33 cellular contexts compared by ENCODE assay signal in the genomic region with DNA sequence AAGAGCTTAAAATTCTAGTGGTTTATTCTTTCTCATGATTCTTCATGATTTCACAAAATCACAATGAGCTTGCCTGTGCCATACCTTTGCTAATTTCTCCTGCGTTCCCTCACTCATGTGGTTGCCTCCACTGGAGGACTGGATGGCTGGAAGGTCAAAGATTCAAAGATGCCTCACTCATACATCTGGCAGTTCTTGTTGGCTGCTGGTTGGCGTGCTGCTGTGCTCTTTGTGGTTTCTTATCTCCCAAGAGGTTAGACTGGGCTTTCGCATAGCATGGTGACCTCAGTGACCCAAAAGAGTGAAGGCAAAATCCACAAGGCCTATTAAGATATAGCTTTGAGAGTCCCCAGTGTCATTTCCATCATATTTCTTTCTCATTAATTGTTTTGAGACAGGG.
A peak's percentile ranks its signal among the peaks of the same experiment; 100 is the strongest.
DNase-seq lines count a peak whose midpoint lies in the region; ATAC-seq and TF ChIP-seq lines count a peak whose summit lies in the region.
"Had no signal": no experiment of that assay in that cellular context is flagged by ENCODE, and none has a peak within 500 bp of the region (broad histone marks: within the 10 kb centered on the region; RNA-seq: fewer than 3 reads in every experiment).

No MANE protein-coding gene starts in this region.

- DNase-seq in NCI-H226 (peak; percentile 91), astrocyte of the hippocampus (ENCODE audit: low read depth, low spot score) (peak; percentile 42), fibroblast of the aortic adventitia (ENCODE audit: low read depth) (peak; percentile 11), SW 1271 (lab: John Stamatoyannopoulos, UW) (no peak), NCI-H1417 treated with DMSO at 0.1 percent for 48 hours (lab: John Stamatoyannopoulos, UW) (no peak)
- no peak for DNase-seq in effector memory CD4-positive, alpha-beta T cell
- DNase-seq: activated CD4-positive, alpha-beta T cell treated with anti-CD3 and anti-CD28 coated beads for 48 hours; activated naive CD4-positive, alpha-beta T cell treated with anti-CD3 and anti-CD28 coated beads, Interleukin-2, amount 10 ng/mL, durations not matched to agents 7 days and 5 days; adrenal gland; colonic mucosa; DMS53; effector CD8-positive, alpha-beta T cell; GOT3; heart right ventricle; HFFc6; KG1; kidney; NCI-H1436; NCI-H2081 treated with DMSO at 0.1 percent for 48 hours; NCI-H2227 treated with DMSO at 0.1 percent for 48 hours; NCI-H526 treated with DMSO at 0.1 percent for 48 hours; SJCRH30; stimulated activated naive CD8-positive, alpha-beta T cell treated with anti-CD3 and anti-CD28 coated beads, Interleukin-15, Interleukin-2, amounts not matched to agents 100 U/mL and 50 U/mL, for 24 hours; T-helper 9 cell had no signal

- no peak for ATAC-seq in HG02938 (IDR thresholded peaks at IDR 0.05; ENCODE audit: unreplicated experiment)
- ATAC-seq: A549; activated T-helper 17 cell treated with anti-CD3 and anti-CD28 coated beads, Interleukin-2, amount 50 U/mL, for 72 hours; heart right ventricle; Panc1; stimulated activated naive CD8-positive, alpha-beta T cell treated with anti-CD3 and anti-CD28 coated beads, Interleukin-15, Interleukin-2, amounts not matched to agents 100 U/mL and 50 U/mL, for 24 hours had no signal

- peak overlapping the region; percentile 38 for H3K4me2 ChIP-seq in BLaER1
- H3K4me2 ChIP-seq: A549, smooth muscle cell had no signal

- H3K4me1 ChIP-seq in BLaER1, result peaks cover 9% of the 10 kb centered on the region
- H3K4me1 ChIP-seq in effector memory CD4-positive, alpha-beta T cell (ENCODE audit: control insufficient read depth, insufficient read depth, low read length, poor library complexity, severe bottlenecking), result no peaks in the 10 kb centered on the region
- H3K4me1 ChIP-seq: adrenal gland, colonic mucosa, SJCRH30 had no signal

- H3K27me3 ChIP-seq in BLaER1, result no peaks in the 10 kb centered on the region
- no peaks in the 10 kb centered on the region for H3K27me3 ChIP-seq in effector memory CD4-positive, alpha-beta T cell (replicated peaks; ENCODE audit: control insufficient read depth, insufficient read depth, low read length, poor library complexity, severe bottlenecking)
- H3K27me3 ChIP-seq: adrenal gland, colonic mucosa, SJCRH30 had no signal

- H4K20me1 ChIP-seq in BLaER1, result no peaks in the 10 kb centered on the region

- H3K4me3 ChIP-seq in BLaER1 (no peak overlapping the region), fibroblast of the aortic adventitia (ENCODE audit: low read depth, low read length) (no peak overlapping the region)
- H3K4me3 ChIP-seq in effector memory CD4-positive, alpha-beta T cell (ENCODE audit: insufficient read depth, low read depth, low read length, poor library complexity, severe bottlenecking), result no peak overlapping the region
- H3K4me3 ChIP-seq: A549, adrenal gland, cardiac muscle cell, colonic mucosa, heart right ventricle, SJCRH30, smooth muscle cell, thoracic aorta had no signal

- no peak for TF ChIP-seq CTCF in fibroblast of the aortic adventitia (IDR thresholded peaks at IDR 0.05; ENCODE audit: insufficient read depth, low read length)

- no peak overlapping the region for H3K9ac ChIP-seq in BLaER1

- no peaks in the 10 kb centered on the region for H3K9me3 ChIP-seq in BLaER1
- H3K9me3 ChIP-seq in effector memory CD4-positive, alpha-beta T cell (ENCODE audit: control insufficient read depth, low read length), result no peaks in the 10 kb centered on the region
- H3K9me3 ChIP-seq: A549, adrenal gland, colonic mucosa, SJCRH30, thoracic aorta had no signal

- H3K36me3 ChIP-seq in BLaER1, result no peaks in the 10 kb centered on the region
- H3K36me3 ChIP-seq in effector memory CD4-positive, alpha-beta T cell (ENCODE audit: control insufficient read depth, insufficient read depth, low read length), result no peaks in the 10 kb centered on the region
- H3K36me3 ChIP-seq: adrenal gland, cardiac muscle cell, colonic mucosa, heart right ventricle, SJCRH30, thoracic aorta had no signal

- no peak overlapping the region for H3K27ac ChIP-seq in BLaER1
- no peak overlapping the region for H3K27ac ChIP-seq in effector memory CD4-positive, alpha-beta T cell (ENCODE audit: insufficient read depth, low read length, poor library complexity, severe bottlenecking)
- H3K27ac ChIP-seq: adrenal gland, cardiac muscle cell, colonic mucosa, heart right ventricle, SJCRH30, thoracic aorta, VCaP had no signal

Comparison
In these comparisons a context has a peak if more than half of its experiments do, and no peak if none do; other contexts are left out.
1. DNase-seq: peak in NCI-H226 (single experiment), astrocyte of the hippocampus (single experiment) and fibroblast of the aortic adventitia (single experiment); none in SW 1271 (0 of 2), effector memory CD4-positive, alpha-beta T cell (0 of 3) and NCI-H1417 treated with DMSO at 0.1 percent for 48 hours (single experiment).